ENCODE assay signal across 20 cellular contexts in the genomic region with DNA sequence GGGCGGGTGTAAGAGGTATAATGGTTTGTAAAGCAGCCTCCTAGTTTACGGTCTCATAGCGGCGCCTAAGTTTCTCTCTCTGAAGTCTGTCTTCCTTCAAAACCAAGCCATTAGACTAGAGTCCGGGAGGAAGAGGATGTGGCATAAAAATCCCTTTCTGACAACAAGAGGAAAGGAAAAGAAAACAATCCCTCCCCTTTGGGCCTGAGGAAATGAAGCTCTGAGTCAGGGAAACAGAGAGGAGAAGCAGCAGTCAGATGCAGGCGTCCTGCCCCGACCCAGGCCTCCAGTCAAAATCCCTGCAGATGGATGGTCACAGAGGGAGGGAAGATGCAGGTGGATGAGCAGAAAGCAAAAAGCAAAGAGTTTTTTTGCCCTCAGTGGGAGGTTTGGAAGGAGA. TPM values are rescaled to one million over a fixed set of nuclear protein-coding genes. Genes with fewer than 3 reads are reported as not detected.
DNase-seq lines count a peak whose midpoint lies in the region; ATAC-seq, FAIRE-seq and TF ChIP-seq lines count a peak whose summit lies in the region.
"Had no signal": no experiment of that assay in that cellular context is flagged by ENCODE, and none has a peak within 500 bp of the region (broad histone marks: within the 10 kb centered on the region; RNA-seq: fewer than 3 reads in every experiment).

No MANE protein-coding gene starts in this region.

- H3K4me1 ChIP-seq in right cardiac atrium (ENCODE audit: control insufficient read depth, insufficient read depth, low read length) (peaks cover 2% of the 10 kb centered on the region), endothelial cell of umbilical vein (ENCODE audit: control insufficient read depth, extremely low read depth, insufficient read depth, low read length) (peaks cover 56% of the 10 kb centered on the region)
- H3K4me1 ChIP-seq: HAP-1 had no signal

- H3K4me1 Mint-ChIP-seq in activated CD4-positive, alpha-beta T cell treated with anti-CD3 and anti-CD28 coated beads, Interleukin-2, amount 10 ng/mL, durations not matched to agents 24 days and 14 days = peaks cover 46% of the 10 kb centered on the region

- no peak for TF ChIP-seq CTCF in endothelial cell of umbilical vein (IDR thresholded peaks at IDR 0.05; ENCODE audit: extremely low read depth in 1 of 2, insufficient read depth in 1 of 2, low read depth in 1 of 2, low read length in 2 of 2)

- intact Hi-C loops in activated CD4-positive, alpha-beta T cell treated with anti-CD3 and anti-CD28 coated beads, Interleukin-2, amount 10 ng/mL, durations not matched to agents 24 days and 14 days (cut with micrococcal nuclease) = no loop called here
- intact Hi-C loops in right cardiac atrium (cut with DNase I) (no loop called here), Right ventricle myocardium superior (cut with DNase I) (no loop called here), endothelial cell of umbilical vein (cut with micrococcal nuclease) (loop anchor here (1.0 kb wide), 1 partner anchor 10 kb away; no protein-coding TSS in a partner anchor)

- BruUV-seq in endothelial cell of umbilical vein (replicated peaks; lab: Mats Ljungman, UMichigan) = no TSS peak

- peak overlapping the region; percentile 26 for H2AFZ ChIP-seq in endothelial cell of umbilical vein (ENCODE audit: low read depth, low read length)

- peak overlapping the region; percentile 76 for H3K4me2 ChIP-seq in endothelial cell of umbilical vein (ENCODE audit: insufficient read depth, low read length)

- CTCF ChIA-PET in endothelial cell of umbilical vein (lab: Charles Lee) = interaction anchor here (0.7 to 6.0 kb wide), 4 partner anchors 9 to 393 kb away, joined by 3 to 66 read pairs (median 4); a partner anchor contains a TSS

- peak overlapping the region; percentile 14 for H3K27ac ChIP-seq in right cardiac atrium (ENCODE audit: low read length)
- peak overlapping the region; percentile 66 for H3K27ac ChIP-seq in endothelial cell of umbilical vein (ENCODE audit: insufficient read depth, low read depth, low read length)
- H3K27ac ChIP-seq: 22Rv1, C4-2B had no signal

- dilution Hi-C loops in endothelial cell of umbilical vein (cut with MboI; ENCODE audit: extremely low pct_ligation_motif_present, low sequenced_read_pairs) = no loop called here

- TF ChIP-seq POLR2A in endothelial cell of umbilical vein (IDR thresholded peaks at IDR 0.05; ENCODE audit: low read depth, low read length) = peak; percentile 49

- POLR2A ChIA-PET in endothelial cell of umbilical vein (lab: Charles Lee) = interaction anchor here (0.6 to 1.0 kb wide), 2 partner anchors 24 to 256 kb away, joined by 3 to 4 read pairs; a partner anchor contains a TSS

- 74% methylated on average over 7 of the region's 7 CpGs for WGBS in right cardiac atrium

- H3K9ac ChIP-seq in endothelial cell of umbilical vein (replicated peaks; ENCODE audit: extremely low read depth, insufficient read depth, low read length) = no peak overlapping the region

- ATAC-seq in right cardiac atrium (peak; percentile 28 to 75), Right ventricle myocardium superior (ENCODE audit: poor library complexity) (no peak)
- ATAC-seq: Panc1 had no signal

- H3K27ac Mint-ChIP-seq in activated CD4-positive, alpha-beta T cell treated with anti-CD3 and anti-CD28 coated beads, Interleukin-2, amount 10 ng/mL, durations not matched to agents 24 days and 14 days = peak overlapping the region; percentile 38

- no peaks in the 10 kb centered on the region for H3K27me3 ChIP-seq in right cardiac atrium (ENCODE audit: control insufficient read depth, insufficient read depth)
- no peaks in the 10 kb centered on the region for H3K27me3 ChIP-seq in endothelial cell of umbilical vein (ENCODE audit: control insufficient read depth in 2 of 2, insufficient read depth in 2 of 2, low read length in 2 of 2)

- peaks cover 38% of the 10 kb centered on the region for H3K79me2 ChIP-seq in endothelial cell of umbilical vein (ENCODE audit: control insufficient read depth, insufficient read depth, low read length)

- no peaks in the 10 kb centered on the region for H4K20me1 ChIP-seq in endothelial cell of umbilical vein (replicated peaks; ENCODE audit: control insufficient read depth, extremely low read depth, insufficient read depth, low read length)

- H3K9me3 Mint-ChIP-seq in activated CD4-positive, alpha-beta T cell treated with anti-CD3 and anti-CD28 coated beads, Interleukin-2, amount 10 ng/mL, durations not matched to agents 24 days and 14 days = no peaks in the 10 kb centered on the region

- no peaks in the 10 kb centered on the region for H3K9me1 ChIP-seq in endothelial cell of umbilical vein (replicated peaks; ENCODE audit: control insufficient read depth, extremely low read depth, insufficient read depth, low read length)

- H3K36me3 ChIP-seq in endothelial cell of umbilical vein (ENCODE audit: control insufficient read depth in 2 of 2, extremely low read depth in 1 of 2, insufficient read depth in 2 of 2, low read length in 2 of 2) = peaks cover 6 to 10% of the 10 kb centered on the region in 2 experiments
- H3K36me3 ChIP-seq: HAP-1 had no signal

- H3K9me3 ChIP-seq in right cardiac atrium (ENCODE audit: control insufficient read depth, low read length) (no peaks in the 10 kb centered on the region), endothelial cell of umbilical vein (replicated peaks; ENCODE audit: control insufficient read depth, insufficient read depth, low read length) (no peaks in the 10 kb centered on the region)
- H3K9me3 ChIP-seq: HAP-1 had no signal

- no peak overlapping the region for H3K4me3 Mint-ChIP-seq in activated CD4-positive, alpha-beta T cell treated with anti-CD3 and anti-CD28 coated beads, Interleukin-2, amount 10 ng/mL, durations not matched to agents 24 days and 14 days

- peak; percentile 99 for FAIRE-seq in endothelial cell of umbilical vein (lab: Jason Lieb, UNC)
- FAIRE-seq: GM19239 had no signal

- H3K36me3 Mint-ChIP-seq in activated CD4-positive, alpha-beta T cell treated with anti-CD3 and anti-CD28 coated beads, Interleukin-2, amount 10 ng/mL, durations not matched to agents 24 days and 14 days (ENCODE audit: low read depth) = peaks cover 72% of the 10 kb centered on the region

- no peaks in the 10 kb centered on the region for H3K27me3 Mint-ChIP-seq in activated CD4-positive, alpha-beta T cell treated with anti-CD3 and anti-CD28 coated beads, Interleukin-2, amount 10 ng/mL, durations not matched to agents 24 days and 14 days

- H3K4me3 ChIP-seq in right cardiac atrium (ENCODE audit: low read length) (no peak overlapping the region), endothelial cell of umbilical vein (replicated peaks in 1 of 3; ENCODE audit: insufficient read depth in 1 of 3, low read depth in 1 of 3, low read length in 3 of 3) (peak overlapping the region in 1 of 3 experiments; percentile 33)
- H3K4me3 ChIP-seq: HAP-1 had no signal

- no peak for DNase-seq in activated CD4-positive, alpha-beta T cell treated with anti-CD3 and anti-CD28 coated beads, Interleukin-2, amount 10 ng/mL, durations not matched to agents 24 days and 14 days
- DNase-seq in activated CD4-positive, alpha-beta T cell treated with anti-CD3 and anti-CD28 coated beads for 48 hours = no peak
- DNase-seq in right cardiac atrium (no peak), Right ventricle myocardium superior (no peak), endothelial cell of umbilical vein (ENCODE audit: low read depth, low spot score) (peak; percentile 84), 8988T (no peak)
- peak; percentile 5 for DNase-seq in stimulated activated CD8-positive, alpha-beta memory T cell treated with anti-CD3 and anti-CD28 coated beads, Interleukin-4, amount 100 ng/mL, for 48 hours
- DNase-seq in activated CD4-positive, CD25-positive, alpha-beta regulatory T cell treated with anti-CD3 and anti-CD28 coated beads, Interleukin-2, amount 50 U/mL, for 72 hours = no peak
- DNase-seq: GF-D8, IMR-90, Kasumi-1, NCI-H1417 treated with DMSO at 0.1 percent for 48 hours, NCI-H2029 treated with DMSO at 0.1 percent for 48 hours, NCI-H510A, NCI-H82 had no signal

TF ChIP-seq in endothelial cell of umbilical vein, 7 proteins besides CTCF, POLR2A, EP300 and RAD21:
- peak; percentile 33 for TF ChIP-seq POLR2AphosphoS5 (IDR thresholded peaks at IDR 0.05; ENCODE audit: insufficient read depth, low read depth, low read length)
- TF ChIP-seq JUN (IDR thresholded peaks at IDR 0.05; ENCODE audit: borderline replicate concordance, insufficient read depth, insufficient read length, low read depth) = no peak
- peak; percentile 42 for TF ChIP-seq FOS (IDR thresholded peaks at IDR 0.05; ENCODE audit: borderline replicate concordance, insufficient read depth, low read length)

RNA-seq across cellular contexts. Expression of a gene that starts 23.7 kb away (rescaled TPM):
- total RNA-seq in activated CD4-positive, alpha-beta T cell treated with anti-CD3 and anti-CD28 coated beads, Interleukin-2, amount 10 ng/mL, durations not matched to agents 24 days and 14 days = 53.3 and 55.9 TPM in 2 replicates
- total RNA-seq in right cardiac atrium (10 to 100 TPM in 3 of 4 donors, 1 to 10 TPM in 1; 9.9 to 21.6 (median 11.3) TPM), Right ventricle myocardium superior (10.5 TPM), endothelial cell of umbilical vein (52.2 and 65.4 TPM in 2 replicates)
- polyA plus RNA-seq in right cardiac atrium (9.4 TPM), endothelial cell of umbilical vein (83.2 and 89.1 TPM in 2 replicates)
- 62.3 and 62.8 TPM in 2 replicates for polyA plus RNA-seq in endothelial cell of umbilical vein (2011; cell fraction: cytosol; rRNA removed)
- 147 and 151 TPM in 2 replicates for polyA plus RNA-seq in endothelial cell of umbilical vein (2011; cell fraction: nucleus; rRNA removed)
- 51.6 and 58.8 TPM in 2 replicates for polyA plus RNA-seq in endothelial cell of umbilical vein (2012)
- 71.4 and 86.8 TPM in 2 replicates for polyA minus RNA-seq in endothelial cell of umbilical vein
- 30.9 TPM for polyA minus RNA-seq in endothelial cell of umbilical vein (2011; cell fraction: cytosol; rRNA and poly(A)+ RNA removed)
- polyA minus RNA-seq in endothelial cell of umbilical vein (2011; cell fraction: nucleus; rRNA and poly(A)+ RNA removed) = 59.9 and 68.6 TPM in 2 replicates

Comparison
In these comparisons a context has a peak if more than half of its experiments do, and no peak if none do; other contexts are left out.
1. DNase-seq: peak in endothelial cell of umbilical vein (single experiment) and stimulated activated CD8-positive, alpha-beta memory T cell treated with anti-CD3 and anti-CD28 coated beads, Interleukin-4, amount 100 ng/mL, for 48 hours (single experiment); none in activated CD4-positive, alpha-beta T cell treated with anti-CD3 and anti-CD28 coated beads, Interleukin-2, amount 10 ng/mL, durations not matched to agents 24 days and 14 days (single experiment), activated CD4-positive, alpha-beta T cell treated with anti-CD3 and anti-CD28 coated beads for 48 hours (single experiment), right cardiac atrium (0 of 3), Right ventricle myocardium superior (single experiment), activated CD4-positive, CD25-positive, alpha-beta regulatory T cell treated with anti-CD3 and anti-CD28 coated beads, Interleukin-2, amount 50 U/mL, for 72 hours (single experiment) and 8988T (single experiment).